23 cellular contexts compared by ENCODE assay signal in genomic region chr13:100459747-100460146, GRCh38.
DNase-seq lines count a peak whose midpoint lies in the region; ATAC-seq, FAIRE-seq and TF ChIP-seq lines count a peak whose summit lies in the region.
"Had no signal": no experiment of that assay in that cellular context is flagged by ENCODE, and none has a peak within 500 bp of the region (broad histone marks: within the 10 kb centered on the region; RNA-seq: fewer than 3 reads in every experiment).

No MANE protein-coding gene starts in this region.

- H3K4me3 ChIP-seq in K562: no peak overlapping the region
- H3K4me3 ChIP-seq: BLaER1, GM12878 had no signal

- H3K9ac ChIP-seq in K562 (ENCODE audit: insufficient read depth in 1 of 2, low read depth in 2 of 2, low read length in 2 of 2): no peak overlapping the region
- H3K9ac ChIP-seq: BLaER1 had no signal

- CTCF ChIA-PET in K562 (lab: Yijun Ruan, JAX; ENCODE audit: low intra/inter-chr PET ratio): no interaction called here

- TF ChIP-seq CTCF in K562 (IDR thresholded peaks at IDR 0.05 in 2 of 3, conservative IDR thresholded peaks at IDR 0.05 in 1 of 3; ENCODE audit: insufficient read depth in 2 of 3, low read depth in 1 of 3, low read length in 3 of 3): no peak

- ATAC-seq in K562: peak; percentile 74
- ATAC-seq: GM12878 had no signal

- in situ Hi-C loops in K562 (cut with MboI): no loop called here
- in situ Hi-C loops in KBM-7 (cut with MboI; ENCODE audit: low pct_unique_long_range_greater_than_20kb, low sequenced_read_pairs): no loop called here

- TF ChIP-seq RAD21 in K562 (CRISPR knock-in tag; conservative IDR thresholded peaks at IDR 0.05 in 1 of 2, IDR thresholded peaks at IDR 0.05 in 1 of 2): no peak

- no peaks in the 10 kb centered on the region for H3K36me3 ChIP-seq in K562 (ENCODE audit: control insufficient read depth, insufficient read depth, low read length)
- H3K36me3 ChIP-seq: BE2C, BLaER1 had no signal

- H2AFZ ChIP-seq in K562 (ENCODE audit: low read depth, low read length): no peak overlapping the region

- no peak overlapping the region for H3K4me2 ChIP-seq in K562 (ENCODE audit: insufficient read depth, low read length)
- H3K4me2 ChIP-seq: BLaER1 had no signal

- TF ChIP-seq EP300 in K562 (IDR thresholded peaks at IDR 0.05; ENCODE audit: low read length): no peak

- H3K9me3 ChIP-seq in K562 (replicated peaks; ENCODE audit: control insufficient read depth, insufficient read depth, low read depth, low read length): no peaks in the 10 kb centered on the region
- H3K9me3 ChIP-seq: BE2C, BLaER1 had no signal

- no peaks in the 10 kb centered on the region for H3K4me1 ChIP-seq in K562 (replicated peaks in 1 of 2; ENCODE audit: control insufficient read depth in 2 of 2, insufficient read depth in 2 of 2, low read length in 2 of 2)
- H3K4me1 ChIP-seq: BE2C had no signal

- no peak for TF ChIP-seq POLR2A in K562 (conservative IDR thresholded peaks at IDR 0.05)

- no TSS peak for BruUV-seq in K562 (replicated peaks; lab: Mats Ljungman, UMichigan)

- POLR2A ChIA-PET in K562 (lab: Yijun Ruan, JAX): no interaction called here

- H4K20me1 ChIP-seq in K562 (replicated peaks; ENCODE audit: control insufficient read depth, insufficient read depth, low read length): no peaks in the 10 kb centered on the region
- H4K20me1 ChIP-seq: BLaER1 had no signal

- intact Hi-C loops in K562 (cut with micrococcal nuclease): no loop called here

- H3K27me3 ChIP-seq in K562 (ENCODE audit: control insufficient read depth in 2 of 2, insufficient read depth in 2 of 2, low read length in 2 of 2): no peaks in the 10 kb centered on the region
- H3K27me3 ChIP-seq: BE2C, BLaER1 had no signal

- peak; percentile 17 for DNase-seq in NCI-H82 (lab: John Stamatoyannopoulos, UW)
- no peak for DNase-seq in NCI-H82 treated with DMSO at 0.1 percent for 48 hours (lab: John Stamatoyannopoulos, UW; ENCODE audit: unreplicated experiment)
- DNase-seq in NCI-H69 (lab: John Stamatoyannopoulos, UW): peak; percentile 34
- DNase-seq in K562 (ENCODE audit: extremely low read depth in 1 of 4, low spot score in 3 of 4): peak in 1 of 4 experiments; percentile 18
- no peak for DNase-seq in KBM-7
- DNase-seq: 8988T; ACHN; BE2C; C1 segment of cervical spinal cord; CD4-positive, alpha-beta memory T cell; CD4-positive, CD25-positive, alpha-beta regulatory T cell; CD8-positive, alpha-beta memory T cell; COR-L47; DMS 273 treated with DMSO at 0.1 percent for 48 hours; DMS153; DMS53; DND-41; EL; GDM1 had no signal

- H3K79me2 ChIP-seq in K562 (ENCODE audit: control insufficient read depth, insufficient read depth, low read length): no peaks in the 10 kb centered on the region

- no peaks in the 10 kb centered on the region for H3K9me1 ChIP-seq in K562 (ENCODE audit: control insufficient read depth, insufficient read depth, low read length)

- no peak for FAIRE-seq in K562 (lab: Jason Lieb, UNC)
- FAIRE-seq: GM12878, GM12892, GM18507 had no signal

- no peak overlapping the region for H3K27ac ChIP-seq in K562 (ENCODE audit: extremely low read depth, low read depth, low read length)
- H3K27ac ChIP-seq: BLaER1 had no signal

- WGBS in K562 (ENCODE audit: insufficient coverage, low coverage, missing lambda C conversion rate): 15% methylated on average over 4 of the region's 5 CpGs

TF ChIP-seq in K562, 482 proteins besides CTCF, POLR2A, EP300 and RAD21:
- no peak for TF ChIP-seq ZNF212 (CRISPR knock-in tag; IDR thresholded peaks at IDR 0.05)
- no peak for TF ChIP-seq DIDO1 (tag; IDR thresholded peaks at IDR 0.05; ENCODE audit: low read depth)
- no peak for TF ChIP-seq TAF9B (IDR thresholded peaks at IDR 0.05; ENCODE audit: partially characterized antibody)
- TF ChIP-seq SP2 (IDR thresholded peaks at IDR 0.05; ENCODE audit: extremely low read depth, low read depth, low read length, poor library complexity, severe bottlenecking): no peak
- no peak for TF ChIP-seq HEY1 (CRISPR knock-in tag; IDR thresholded peaks at IDR 0.05; ENCODE audit: borderline replicate concordance)
- no peak for TF ChIP-seq CREB3L1 (IDR thresholded peaks at IDR 0.05; ENCODE audit: borderline replicate concordance, low read depth)
- TF ChIP-seq FOXJ3 (CRISPR knock-in tag; IDR thresholded peaks at IDR 0.05): no peak
- no peak for TF ChIP-seq ZKSCAN3 (CRISPR knock-in tag; IDR thresholded peaks at IDR 0.05)

Comparison
In these comparisons a context has a peak if more than half of its experiments do, and no peak if none do; other contexts are left out.
1. DNase-seq: peak in NCI-H82 (single experiment) and NCI-H69 (single experiment); none in NCI-H82 treated with DMSO at 0.1 percent for 48 hours (single experiment) and KBM-7 (single experiment).